12 cellular contexts compared by ENCODE assay signal in the genomic region with DNA sequence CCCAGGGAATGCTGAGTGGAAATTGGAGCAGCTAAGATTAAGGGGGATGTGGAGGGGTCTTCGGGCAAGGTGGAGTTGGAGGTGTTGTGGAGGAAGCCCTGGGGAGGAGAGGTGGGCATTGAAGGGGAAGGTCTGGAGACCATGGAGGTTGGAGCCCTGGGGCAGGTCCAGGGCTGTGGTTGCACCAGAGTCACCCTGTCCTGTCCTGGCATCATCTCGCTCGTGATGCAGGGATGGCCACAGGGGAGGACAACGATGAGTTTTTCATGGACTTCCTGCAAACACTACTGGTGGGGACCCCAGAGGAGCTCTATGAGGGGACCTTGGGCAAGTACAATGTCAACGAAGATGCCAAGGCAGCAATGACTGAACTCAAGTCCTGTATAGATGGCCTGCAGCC. TPM values are rescaled to one million over a fixed set of nuclear protein-coding genes. Genes with fewer than 3 reads are reported as not detected.
DNase-seq lines count a peak whose midpoint lies in the region; ATAC-seq, FAIRE-seq and TF ChIP-seq lines count a peak whose summit lies in the region.
"Not testable (repeated sequence)": the region's sequence is repeated elsewhere in the genome, so short reads cannot be mapped to it uniquely, and the experiment has no call there.
"Had no signal": no experiment of that assay in that cellular context is flagged by ENCODE, and none has a peak within 500 bp of the region (broad histone marks: within the 10 kb centered on the region; RNA-seq: fewer than 3 reads in every experiment).

No MANE protein-coding gene starts in this region.

- H3K4me1 ChIP-seq in DND-41 (ENCODE audit: insufficient read depth, low read length): peaks cover 10% of the 10 kb centered on the region
- H3K4me1 ChIP-seq in lower lobe of right lung, pancreas, transverse colon: not testable (repeated sequence)

- TF ChIP-seq POLR2A in transverse colon (IDR thresholded peaks at IDR 0.05): not testable (repeated sequence)

- not testable (repeated sequence) for H3K27me3 ChIP-seq in DND-41 (ENCODE audit: insufficient read depth, low read length, poor library complexity); bronchial epithelial cell (ENCODE audit: control insufficient read depth, insufficient read depth, low read length); lower lobe of right lung (ENCODE audit: low read depth); pancreas; transverse colon

- not testable (repeated sequence) for H3K36me3 ChIP-seq in DND-41 (ENCODE audit: insufficient read depth, low read length); bronchial epithelial cell (ENCODE audit: control insufficient read depth, insufficient read depth, low read length); lower lobe of right lung; pancreas; transverse colon

- ATAC-seq in DND-41 (ENCODE audit: insufficient read depth, low read depth); Right ventricle myocardium superior (ENCODE audit: poor library complexity): not testable (repeated sequence)
- ATAC-seq in lower lobe of right lung (peak in 1 of 2 donors; percentile 29), pancreas (peak in 2 of 4 donors; percentile 12 to 15)

- H3K4me3 ChIP-seq in DND-41 (ENCODE audit: low read depth in 1 of 2, low read length in 2 of 2); bronchial epithelial cell (ENCODE audit: low read depth, low read length); lower lobe of right lung; pancreas; transverse colon: not testable (repeated sequence)

- not testable (repeated sequence) for H3K9me3 ChIP-seq in DND-41 (ENCODE audit: insufficient read depth, low read length, severe bottlenecking); lower lobe of right lung; pancreas; transverse colon

- POLR2A ChIA-PET in activated CD4-positive, alpha-beta memory T cell treated with anti-CD3 and anti-CD28 coated beads for 36 hours (lab: Charles Lee): not testable (repeated sequence)

- DNase-seq in DND-41: peak; percentile 5
- peak; percentile 8 for DNase-seq in activated CD4-positive, alpha-beta memory T cell treated with anti-CD3 and anti-CD28 coated beads for 36 hours
- peak; percentile 12 for DNase-seq in activated T-cell treated with anti-CD3 and anti-CD28 coated beads, Interleukin-2, amount 50 U/mL, for 1 hour
- DNase-seq in bronchial epithelial cell (ENCODE audit: low read depth): not testable (repeated sequence)
- peak; percentile 30 for DNase-seq in Right ventricle myocardium superior
- DNase-seq in lower lobe of right lung: peak; percentile 27
- peak in 5 of 6 donors; percentile 4 to 50 (median 32) for DNase-seq in pancreas
- DNase-seq in transverse colon: peak; percentile 6

- in situ Hi-C loops in transverse colon (cut with MboI; ENCODE audit: low pct_ligation_motif_present in 1 of 4, low pct_unique_long_range_greater_than_20kb in 1 of 4, low sequenced_read_pairs in 3 of 4): not testable (repeated sequence)

- not testable (repeated sequence) for TF ChIP-seq CTCF in DND-41 (IDR thresholded peaks at IDR 0.05; ENCODE audit: borderline replicate concordance, extremely low read depth, low read length, poor library complexity, severe bottlenecking); bronchial epithelial cell (IDR thresholded peaks at IDR 0.05; ENCODE audit: insufficient read depth, low read length, severe bottlenecking); lower lobe of right lung (IDR thresholded peaks at IDR 0.05); pancreas (IDR thresholded peaks at IDR 0.05); transverse colon (IDR thresholded peaks at IDR 0.05)

- peaks cover 11% of the 10 kb centered on the region for H3K4me1 Mint-ChIP-seq in activated CD4-positive, alpha-beta memory T cell treated with anti-CD3 and anti-CD28 coated beads for 36 hours (ENCODE audit: low read depth)

- WGBS in pancreas, 2 donors: 77 to 85% methylated on average over 5 of the region's 5 CpGs
- 49 to 65% methylated on average over 4 to 5 of the region's 5 CpGs for WGBS in transverse colon (ENCODE audit: low coverage in 1 of 2), 2 donors

- H3K4me3 Mint-ChIP-seq in activated CD4-positive, alpha-beta memory T cell treated with anti-CD3 and anti-CD28 coated beads for 36 hours: not testable (repeated sequence)

- not testable (repeated sequence) for TF ChIP-seq EP300 in transverse colon (IDR thresholded peaks at IDR 0.05; ENCODE audit: low read depth)

- H3K27me3 Mint-ChIP-seq in activated CD4-positive, alpha-beta memory T cell treated with anti-CD3 and anti-CD28 coated beads for 36 hours: not testable (repeated sequence)

- H2AFZ ChIP-seq in DND-41 (ENCODE audit: low read depth, low read length): not testable (repeated sequence)

- not testable (repeated sequence) for H3K27ac ChIP-seq in DND-41 (ENCODE audit: low read length); lower lobe of right lung; pancreas; transverse colon

- not testable (repeated sequence) for H3K9ac ChIP-seq in DND-41 (ENCODE audit: low read depth, low read length)

- H3K27ac Mint-ChIP-seq in activated CD4-positive, alpha-beta memory T cell treated with anti-CD3 and anti-CD28 coated beads for 36 hours: not testable (repeated sequence)

- FAIRE-seq in bronchial epithelial cell (lab: Jason Lieb, UNC): peak; percentile 89
- FAIRE-seq in pancreas (lab: Jason Lieb, UNC): not testable (repeated sequence)

- CTCF ChIA-PET in activated CD4-positive, alpha-beta memory T cell treated with anti-CD3 and anti-CD28 coated beads for 36 hours (lab: Charles Lee): not testable (repeated sequence)

- intact Hi-C loops in activated CD4-positive, alpha-beta memory T cell treated with anti-CD3 and anti-CD28 coated beads for 36 hours (cut with micrococcal nuclease); Right ventricle myocardium superior (cut with DNase I); lower lobe of right lung (cut with DNase I); pancreas (cut with DNase I); transverse colon (cut with DNase I; ENCODE audit: low total_unique reads): not testable (repeated sequence)

- not testable (repeated sequence) for H3K36me3 Mint-ChIP-seq in activated CD4-positive, alpha-beta memory T cell treated with anti-CD3 and anti-CD28 coated beads for 36 hours

- H3K9me3 Mint-ChIP-seq in activated CD4-positive, alpha-beta memory T cell treated with anti-CD3 and anti-CD28 coated beads for 36 hours: not testable (repeated sequence)

- H3K4me2 ChIP-seq in DND-41 (ENCODE audit: insufficient read depth, low read length): not testable (repeated sequence)

- H4K20me1 ChIP-seq in DND-41 (ENCODE audit: insufficient read depth, low read length): not testable (repeated sequence)

- H3K79me2 ChIP-seq in DND-41 (ENCODE audit: insufficient read depth, low read length): not testable (repeated sequence)

RNA-seq across cellular contexts. Expression of gene SCGB1C1, which starts 0.6 kb away (rescaled TPM):
- total RNA-seq in activated CD4-positive, alpha-beta memory T cell treated with anti-CD3 and anti-CD28 coated beads for 36 hours: not detected
- total RNA-seq in bronchial epithelial cell (not detected in 2 replicates), Right ventricle myocardium superior (not detected), lower lobe of right lung (not detected), pancreas (under 1 TPM in 3 of 6 donors, not detected in 3; 0.41 to 0.70 (median 0.63) TPM), transverse colon (not detected)
- 1 to 10 TPM in 1 of 2 donors, not detected in 1; 1.1 TPM for polyA plus RNA-seq in pancreas
- total RNA-seq: CD4-positive, alpha-beta T cell; H1; HT-29; OCI-LY7 had no signal
- polyA plus RNA-seq: H1 had no signal

RNA-seq across cellular contexts. Expression of gene BET1L, which starts 13.7 kb away (rescaled TPM):
- 10 to 100 TPM; 51.0 to 53.2 TPM for total RNA-seq in activated CD4-positive, alpha-beta memory T cell treated with anti-CD3 and anti-CD28 coated beads for 36 hours
- total RNA-seq in bronchial epithelial cell (16.0 and 16.3 TPM in 2 replicates), Right ventricle myocardium superior (20.0 TPM), lower lobe of right lung (54.2 TPM), pancreas (10 to 100 TPM; 29.8 to 53.4 (median 48.8) TPM), transverse colon (100 to 1,000 TPM in 1 of 4 donors, 10 to 100 TPM in 3; 31.8 to 111 (median 36.6) TPM)
- polyA plus RNA-seq in pancreas: 10 to 100 TPM; 27.7 to 30.7 TPM

RNA-seq across cellular contexts. Expression of gene RIC8A, which starts 14.0 kb away (rescaled TPM):
- 100 to 1,000 TPM; 100 to 104 TPM for total RNA-seq in activated CD4-positive, alpha-beta memory T cell treated with anti-CD3 and anti-CD28 coated beads for 36 hours
- 106 and 170 TPM in 2 replicates for total RNA-seq in bronchial epithelial cell
- 51.9 TPM for total RNA-seq in Right ventricle myocardium superior
- total RNA-seq in lower lobe of right lung: 103 TPM
- total RNA-seq in pancreas: 10 to 100 TPM; 29.7 to 49.3 (median 40.9) TPM
- polyA plus RNA-seq in pancreas: 10 to 100 TPM; 39.6 to 47.1 TPM
- total RNA-seq in transverse colon: 100 to 1,000 TPM in 2 of 4 donors, 10 to 100 TPM in 2; 59.2 to 145 (median 93.8) TPM

RNA-seq across cellular contexts. Expression of gene SIRT3, which starts 42.7 kb away (rescaled TPM):
- 10 to 100 TPM; 16.1 to 17.6 TPM for total RNA-seq in activated CD4-positive, alpha-beta memory T cell treated with anti-CD3 and anti-CD28 coated beads for 36 hours
- total RNA-seq in bronchial epithelial cell: 7.9 and 9.9 TPM in 2 replicates
- total RNA-seq in Right ventricle myocardium superior: 42.6 TPM
- 17.6 TPM for total RNA-seq in lower lobe of right lung
- 10 to 100 TPM in 4 of 6 donors, 1 to 10 TPM in 2; 7.7 to 13.2 (median 10.9) TPM for total RNA-seq in pancreas
- polyA plus RNA-seq in pancreas: 10 to 100 TPM; 21.4 to 25.1 TPM
- 10 to 100 TPM in 3 of 4 donors, 1 to 10 TPM in 1; 7.2 to 27.9 (median 20.6) TPM for total RNA-seq in transverse colon

RNA-seq across cellular contexts. Expression of gene PSMD13, which starts 43.3 kb away (rescaled TPM):
- total RNA-seq in activated CD4-positive, alpha-beta memory T cell treated with anti-CD3 and anti-CD28 coated beads for 36 hours: 100 to 1,000 TPM; 210 to 214 TPM
- total RNA-seq in bronchial epithelial cell (146 and 171 TPM in 2 replicates), Right ventricle myocardium superior (93.4 TPM), lower lobe of right lung (89.5 TPM), pancreas (10 to 100 TPM; 35.5 to 48.3 (median 41.9) TPM), transverse colon (10 to 100 TPM; 23.2 to 96.5 (median 52.2) TPM)
- polyA plus RNA-seq in pancreas: 100 to 1,000 TPM in 1 of 2 donors, 10 to 100 TPM in 1; 97.5 to 118 TPM
